In the genomic region with DNA sequence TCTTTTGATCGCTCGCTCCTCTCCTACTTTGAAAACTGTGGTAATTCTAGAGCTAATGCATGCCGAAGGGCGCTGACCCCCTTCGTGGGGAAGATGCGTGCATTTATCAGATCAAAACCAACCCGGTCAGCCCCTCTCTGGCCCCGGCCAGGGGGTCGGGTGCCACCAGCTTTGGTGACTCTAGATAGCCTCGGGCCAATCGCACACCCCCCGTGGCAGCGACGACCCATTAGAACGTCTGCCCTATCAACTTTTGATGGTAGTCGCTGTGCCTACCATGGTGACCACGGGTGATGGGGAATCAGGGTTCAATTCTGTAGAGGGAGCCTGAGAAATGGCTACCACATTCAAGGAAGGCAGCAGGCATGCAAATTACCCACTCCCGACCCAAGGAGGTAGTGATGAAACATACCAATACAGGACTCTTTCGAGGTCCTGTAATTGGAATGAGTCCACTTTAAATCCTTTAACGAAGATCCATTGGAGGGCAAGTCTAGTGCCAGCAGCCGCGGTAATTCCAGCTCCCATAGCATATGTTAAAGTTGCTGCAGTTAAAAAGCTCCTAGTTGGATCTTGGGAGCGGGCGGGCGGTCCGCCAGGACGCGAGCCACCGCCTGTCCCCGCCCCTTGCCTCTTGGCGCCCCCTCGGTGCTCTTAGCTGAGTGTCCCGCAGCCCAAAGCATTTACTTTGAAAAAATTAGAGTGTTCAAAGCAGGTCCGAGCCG, we compare ENCODE assay signal across 24 cellular contexts.
"Had no signal": no experiment of that assay in that cellular context is flagged by ENCODE, and none has a peak within 500 bp of the region (broad histone marks: within the 10 kb centered on the region; RNA-seq: fewer than 3 reads in every experiment).

No MANE protein-coding gene starts in this region.

- FAIRE-seq: endothelial cell of umbilical vein had no signal

- H3K27me3 ChIP-seq: body of pancreas, tibial nerve had no signal

- H3K27ac ChIP-seq: body of pancreas, parathyroid adenoma, skin epidermis, tibial nerve had no signal

- H3K4me3 ChIP-seq: body of pancreas, mucosa of descending colon, skin epidermis, tibial nerve had no signal

- H3K36me3 ChIP-seq: tibial nerve had no signal

- ATAC-seq: activated naive CD4-positive, alpha-beta T cell treated with anti-CD3 and anti-CD28 coated beads, Interleukin-2, amount 50 U/mL, for 72 hours; activated T-cell treated with anti-CD3 and anti-CD28 coated beads, Interleukin-2, amount 50 U/mL, for 72 hours; body of pancreas had no signal

- H3K9ac ChIP-seq: parathyroid adenoma had no signal

- DNase-seq: activated B cell treated with CpG ODN at 0.5 μM for 24 hours; activated CD4-positive, alpha-beta T cell treated with anti-CD3 and anti-CD28 coated beads, Interleukin-2, amount 10 ng/mL, durations not matched to agents 24 days and 14 days; activated CD8-positive, alpha-beta memory T cell treated with anti-CD3 and anti-CD28 coated beads, Interleukin-2, amount 50 U/mL, for 48 hours; activated gamma-delta T cell; activated T-cell treated with anti-CD3 and anti-CD28 coated beads, Interleukin-2, amount 50 U/mL, for 72 hours; amniotic stem cell; body of pancreas; caudate nucleus; cortex of kidney; effector CD4-positive, alpha-beta T cell; foreskin melanocyte; mammary epithelial cell; naive thymus-derived CD4-positive, alpha-beta T cell; retina; stimulated activated CD4-positive, alpha-beta T cell treated with anti-CD3 and anti-CD28 coated beads, Interleukin-4, amount 100 ng/mL, for 4 hours; stimulated activated CD8-positive, alpha-beta memory T cell treated with anti-CD3 and anti-CD28 coated beads, Interleukin-4, amount 100 ng/mL, for 48 hours; stimulated activated naive CD4-positive, alpha-beta T cell treated with Interleukin-2 at 50 U/mL for 16 hours; substantia nigra had no signal

- H3K4me1 ChIP-seq: body of pancreas, parathyroid adenoma, tibial nerve had no signal
